ENCODE assay signal across 41 cellular contexts in genomic region chr1:157110003-157110402, GRCh38. TPM values are rescaled to one million over a fixed set of nuclear protein-coding genes. Genes with fewer than 3 reads are reported as not detected.
DNase-seq lines count a peak whose midpoint lies in the region; ATAC-seq and TF ChIP-seq lines count a peak whose summit lies in the region.
"Had no signal": no experiment of that assay in that cellular context is flagged by ENCODE, and none has a peak within 500 bp of the region (broad histone marks: within the 10 kb centered on the region; RNA-seq: fewer than 3 reads in every experiment).

No MANE protein-coding gene starts in this region.

- no peaks in the 10 kb centered on the region for H3K4me1 Mint-ChIP-seq in activated naive CD4-positive, alpha-beta T cell treated with anti-CD3 and anti-CD28 coated beads, Interleukin-2, amount 50 U/mL, for 24 hours
- peaks cover 14% of the 10 kb centered on the region for H3K4me1 Mint-ChIP-seq in activated naive CD8-positive, alpha-beta T cell treated with anti-CD3 and anti-CD28 coated beads, Interleukin-2, amount 50 U/mL, for 24 hours
- peaks cover 34% of the 10 kb centered on the region for H3K4me1 Mint-ChIP-seq in endothelial cell (ENCODE audit: unreplicated experiment)
- H3K4me1 Mint-ChIP-seq: CD4-positive, CD25-positive, alpha-beta regulatory T cell had no signal

- H3K36me3 ChIP-seq in suprapubic skin = no peaks in the 10 kb centered on the region
- H3K36me3 ChIP-seq: colonic mucosa, gastrocnemius medialis, ovary, thoracic aorta, uterus had no signal

- H3K27ac Mint-ChIP-seq in activated naive CD4-positive, alpha-beta T cell treated with anti-CD3 and anti-CD28 coated beads, Interleukin-2, amount 50 U/mL, for 24 hours = peak overlapping the region; percentile 46
- H3K27ac Mint-ChIP-seq in activated naive CD4-positive, alpha-beta T cell treated with anti-CD3 and anti-CD28 coated beads, Interleukin-2, amount 50 U/mL, for 72 hours = no peak overlapping the region
- H3K27ac Mint-ChIP-seq in activated naive CD8-positive, alpha-beta T cell treated with anti-CD3 and anti-CD28 coated beads, Interleukin-2, amount 50 U/mL, for 24 hours = no peak overlapping the region
- no peak overlapping the region for H3K27ac Mint-ChIP-seq in endothelial cell (ENCODE audit: unreplicated experiment)
- H3K27ac Mint-ChIP-seq: activated CD4-positive, alpha-beta memory T cell treated with anti-CD3 and anti-CD28 coated beads for 36 hours; activated naive CD4-positive, alpha-beta T cell treated with anti-CD3 and anti-CD28 coated beads for 36 hours; activated T-cell treated with anti-CD3 and anti-CD28 coated beads, Interleukin-2, amount 50 U/mL, for 72 hours; CD4-positive, CD25-positive, alpha-beta regulatory T cell; effector memory CD8-positive, alpha-beta T cell; T-helper 1 cell treated with Interleukin-12 subunit alpha and Interleukin-12 subunit beta and Interleukin-4 antibody, amounts not matched to agents 30 μg/mL and 1 μg/mL, for 36 hours had no signal

- TF ChIP-seq CTCF in suprapubic skin (IDR thresholded peaks at IDR 0.05) = no peak
- TF ChIP-seq CTCF in endothelial cell (IDR thresholded peaks at IDR 0.05; ENCODE audit: unreplicated experiment) = no peak

- H3K27me3 ChIP-seq in suprapubic skin = peaks cover 36% of the 10 kb centered on the region
- H3K27me3 ChIP-seq: ovary, uterus had no signal

- peaks cover 9% of the 10 kb centered on the region for H3K27me3 Mint-ChIP-seq in activated naive CD4-positive, alpha-beta T cell treated with anti-CD3 and anti-CD28 coated beads, Interleukin-2, amount 50 U/mL, for 24 hours
- H3K27me3 Mint-ChIP-seq in activated naive CD8-positive, alpha-beta T cell treated with anti-CD3 and anti-CD28 coated beads, Interleukin-2, amount 50 U/mL, for 24 hours = peaks cover 36% of the 10 kb centered on the region
- H3K27me3 Mint-ChIP-seq in endothelial cell (ENCODE audit: unreplicated experiment) = peaks cover 22% of the 10 kb centered on the region

- no peaks in the 10 kb centered on the region for H3K9me3 ChIP-seq in suprapubic skin
- H3K9me3 ChIP-seq: colonic mucosa, gastrocnemius medialis, mucosa of descending colon, ovary, SK-N-SH, thoracic aorta, uterus had no signal

- no peak for TF ChIP-seq POLR2A in suprapubic skin (IDR thresholded peaks at IDR 0.05)

- ATAC-seq in activated naive CD4-positive, alpha-beta T cell treated with anti-CD3 and anti-CD28 coated beads, Interleukin-2, amount 50 U/mL, for 72 hours = no peak
- ATAC-seq in left lobe of liver = no peak
- no peak for ATAC-seq in activated naive CD8-positive, alpha-beta T cell treated with anti-CD3 and anti-CD28 coated beads, Interleukin-2, amount 50 U/mL, for 24 hours
- ATAC-seq in SK-N-SH treated with all-trans-retinoic acid at 6 μM for 48 hours = no peak
- ATAC-seq: activated T-cell treated with anti-CD3 and anti-CD28 coated beads, Interleukin-2, amount 50 U/mL, for 72 hours; effector memory CD8-positive, alpha-beta T cell; gastrocnemius medialis; GM12878; left cardiac atrium; mucosa of descending colon; Right ventricle myocardium inferior; stimulated activated naive CD8-positive, alpha-beta T cell treated with anti-CD3 and anti-CD28 coated beads, Interleukin-15, Interleukin-2, amounts not matched to agents 100 U/mL and 50 U/mL, for 24 hours had no signal

- H3K9me3 Mint-ChIP-seq in activated naive CD4-positive, alpha-beta T cell treated with anti-CD3 and anti-CD28 coated beads, Interleukin-2, amount 50 U/mL, for 24 hours = no peaks in the 10 kb centered on the region
- no peaks in the 10 kb centered on the region for H3K9me3 Mint-ChIP-seq in activated naive CD4-positive, alpha-beta T cell treated with anti-CD3 and anti-CD28 coated beads, Interleukin-2, amount 50 U/mL, for 72 hours
- H3K9me3 Mint-ChIP-seq in activated naive CD8-positive, alpha-beta T cell treated with anti-CD3 and anti-CD28 coated beads, Interleukin-2, amount 50 U/mL, for 24 hours = no peaks in the 10 kb centered on the region
- no peaks in the 10 kb centered on the region for H3K9me3 Mint-ChIP-seq in endothelial cell (ENCODE audit: unreplicated experiment)
- H3K9me3 Mint-ChIP-seq: activated CD4-positive, alpha-beta memory T cell treated with anti-CD3 and anti-CD28 coated beads for 36 hours; activated naive CD4-positive, alpha-beta T cell treated with anti-CD3 and anti-CD28 coated beads for 36 hours; activated T-cell treated with anti-CD3 and anti-CD28 coated beads, Interleukin-2, amount 50 U/mL, for 72 hours; CD4-positive, CD25-positive, alpha-beta regulatory T cell; effector memory CD8-positive, alpha-beta T cell; nephron; T-helper 1 cell treated with Interleukin-12 subunit alpha and Interleukin-12 subunit beta and Interleukin-4 antibody, amounts not matched to agents 30 μg/mL and 1 μg/mL, for 36 hours had no signal

- TF ChIP-seq EP300 in suprapubic skin (IDR thresholded peaks at IDR 0.05) = no peak

- H3K4me3 ChIP-seq in suprapubic skin = no peak overlapping the region
- H3K4me3 ChIP-seq: colonic mucosa, gastrocnemius medialis, GM12878, mucosa of descending colon, ovary, smooth muscle cell, thoracic aorta, uterus had no signal

- no peak for DNase-seq in activated naive CD4-positive, alpha-beta T cell treated with anti-CD3 and anti-CD28 coated beads, Interleukin-2, amount 50 U/mL, for 72 hours (ENCODE audit: low spot score in 2 of 2)
- peak; percentile 77 for DNase-seq in cerebellum (ENCODE audit: low spot score)
- DNase-seq in left lobe of liver (ENCODE audit: low spot score) = peak; percentile 33
- DNase-seq in suprapubic skin (ENCODE audit: low spot score in 2 of 2) = peak; percentile 10 to 37
- no peak for DNase-seq in activated naive CD8-positive, alpha-beta T cell treated with anti-CD3 and anti-CD28 coated beads, Interleukin-2, amount 50 U/mL, for 24 hours
- DNase-seq in endothelial cell (ENCODE audit: low spot score) = no peak
- DNase-seq: 8988T; activated CD4-positive, alpha-beta memory T cell treated with anti-CD3 and anti-CD28 coated beads for 36 hours; activated CD4-positive, CD25-positive, alpha-beta regulatory T cell treated with anti-CD3 and anti-CD28 coated beads, Interleukin-2, amount 50 U/mL, for 72 hours; activated naive CD4-positive, alpha-beta T cell treated with anti-CD3 and anti-CD28 coated beads for 36 hours; activated T-cell treated with anti-CD3 and anti-CD28 coated beads, Interleukin-2, amount 50 U/mL, for 72 hours; CD4-positive, CD25-positive, alpha-beta regulatory T cell; colonic mucosa; effector memory CD8-positive, alpha-beta T cell; EL; erythroblast; gastrocnemius medialis; left cardiac atrium; mucosa of descending colon; NCI-H1417; NCI-H2081 treated with DMSO at 0.1 percent for 48 hours; NCI-H2227 treated with DMSO at 0.1 percent for 48 hours; NCI-H526; ovary; retina; SK-N-SH; stimulated activated CD4-positive, alpha-beta T cell treated with anti-CD3 and anti-CD28 coated beads, Interleukin-1b, Interleukin-23, amount 100 ng/mL, for 48 hours; stimulated activated naive CD8-positive, alpha-beta T cell treated with anti-CD3 and anti-CD28 coated beads, Interleukin-15, Interleukin-2, amounts not matched to agents 100 U/mL and 50 U/mL, for 24 hours; uterus had no signal

- 67% methylated on average over 6 of the region's 6 CpGs for WGBS in suprapubic skin

- H3K27ac ChIP-seq in suprapubic skin = no peak overlapping the region
- H3K27ac ChIP-seq: colonic mucosa, gastrocnemius medialis, HL-60, ovary, thoracic aorta, uterus had no signal

- no peaks in the 10 kb centered on the region for H3K36me3 Mint-ChIP-seq in activated naive CD4-positive, alpha-beta T cell treated with anti-CD3 and anti-CD28 coated beads, Interleukin-2, amount 50 U/mL, for 24 hours
- no peaks in the 10 kb centered on the region for H3K36me3 Mint-ChIP-seq in activated naive CD4-positive, alpha-beta T cell treated with anti-CD3 and anti-CD28 coated beads, Interleukin-2, amount 50 U/mL, for 72 hours
- no peaks in the 10 kb centered on the region for H3K36me3 Mint-ChIP-seq in activated naive CD8-positive, alpha-beta T cell treated with anti-CD3 and anti-CD28 coated beads, Interleukin-2, amount 50 U/mL, for 24 hours (ENCODE audit: low read depth)
- peaks cover 8% of the 10 kb centered on the region for H3K36me3 Mint-ChIP-seq in endothelial cell (ENCODE audit: low read depth, unreplicated experiment)
- H3K36me3 Mint-ChIP-seq: activated CD4-positive, alpha-beta memory T cell treated with anti-CD3 and anti-CD28 coated beads for 36 hours had no signal

- no peaks in the 10 kb centered on the region for H3K4me1 ChIP-seq in suprapubic skin
- H3K4me1 ChIP-seq: colonic mucosa, gastrocnemius medialis, uterus had no signal

- H3K4me3 Mint-ChIP-seq in activated naive CD4-positive, alpha-beta T cell treated with anti-CD3 and anti-CD28 coated beads, Interleukin-2, amount 50 U/mL, for 24 hours = no peak overlapping the region
- no peak overlapping the region for H3K4me3 Mint-ChIP-seq in activated naive CD8-positive, alpha-beta T cell treated with anti-CD3 and anti-CD28 coated beads, Interleukin-2, amount 50 U/mL, for 24 hours
- no peak overlapping the region for H3K4me3 Mint-ChIP-seq in endothelial cell (ENCODE audit: unreplicated experiment)
- H3K4me3 Mint-ChIP-seq: activated CD4-positive, alpha-beta memory T cell treated with anti-CD3 and anti-CD28 coated beads for 36 hours; activated naive CD4-positive, alpha-beta T cell treated with anti-CD3 and anti-CD28 coated beads for 36 hours; activated T-cell treated with anti-CD3 and anti-CD28 coated beads, Interleukin-2, amount 50 U/mL, for 72 hours; CD4-positive, CD25-positive, alpha-beta regulatory T cell; effector memory CD8-positive, alpha-beta T cell; nephron; T-helper 1 cell treated with Interleukin-12 subunit alpha and Interleukin-12 subunit beta and Interleukin-4 antibody, amounts not matched to agents 30 μg/mL and 1 μg/mL, for 36 hours had no signal

TF ChIP-seq in SK-N-SH treated with all-trans-retinoic acid at 6 μM for 48 hours, 23 proteins besides CTCF, POLR2A, EP300 and RAD21 (continues in another document):
- TF ChIP-seq PPARA (CRISPR knock-in tag; IDR thresholded peaks at IDR 0.05; ENCODE audit: borderline replicate concordance) = no peak

RNA-seq across cellular contexts. Expression of gene ETV3L, which starts 10.4 kb away (rescaled TPM):
- not detected for total RNA-seq in activated naive CD4-positive, alpha-beta T cell treated with anti-CD3 and anti-CD28 coated beads, Interleukin-2, amount 50 U/mL, for 72 hours
- total RNA-seq in cerebellum (not detected), left lobe of liver (not detected), suprapubic skin (not detected), endothelial cell (ENCODE audit: unreplicated experiment) (not detected)
- total RNA-seq: activated CD4-positive, alpha-beta memory T cell treated with anti-CD3 and anti-CD28 coated beads for 36 hours; activated naive CD4-positive, alpha-beta T cell treated with anti-CD3 and anti-CD28 coated beads for 36 hours; activated T-cell treated with anti-CD3 and anti-CD28 coated beads, Interleukin-2, amount 50 U/mL, for 72 hours; bronchial epithelial cell; CD4-positive, CD25-positive, alpha-beta regulatory T cell; colonic mucosa; gastrocnemius medialis; H4; left cardiac atrium; lung microvascular endothelial cell; mucosa of descending colon; ovary; Right ventricle myocardium inferior; smooth muscle cell; thoracic aorta; uterus had no signal

RNA-seq across cellular contexts. Expression of gene ETV3, which starts 28.2 kb away (rescaled TPM):
- total RNA-seq in activated naive CD4-positive, alpha-beta T cell treated with anti-CD3 and anti-CD28 coated beads, Interleukin-2, amount 50 U/mL, for 72 hours = 10 to 100 TPM; 27.0 to 49.3 TPM
- total RNA-seq in cerebellum (15.9 TPM), left lobe of liver (6.0 TPM), suprapubic skin (10 to 100 TPM; 88.9 to 93.6 (median 90.9) TPM), endothelial cell (ENCODE audit: unreplicated experiment) (52.3 TPM)

Comparison
In these comparisons a context has a peak if more than half of its experiments do, and no peak if none do; other contexts are left out.
1. DNase-seq: peak in cerebellum (single experiment), left lobe of liver (single experiment) and suprapubic skin (2 of 2); none in activated naive CD4-positive, alpha-beta T cell treated with anti-CD3 and anti-CD28 coated beads, Interleukin-2, amount 50 U/mL, for 72 hours (0 of 2), activated naive CD8-positive, alpha-beta T cell treated with anti-CD3 and anti-CD28 coated beads, Interleukin-2, amount 50 U/mL, for 24 hours (single experiment) and endothelial cell (single experiment).